Comparison of ENCODE assay signal across 1 cellular context in the genomic region with DNA sequence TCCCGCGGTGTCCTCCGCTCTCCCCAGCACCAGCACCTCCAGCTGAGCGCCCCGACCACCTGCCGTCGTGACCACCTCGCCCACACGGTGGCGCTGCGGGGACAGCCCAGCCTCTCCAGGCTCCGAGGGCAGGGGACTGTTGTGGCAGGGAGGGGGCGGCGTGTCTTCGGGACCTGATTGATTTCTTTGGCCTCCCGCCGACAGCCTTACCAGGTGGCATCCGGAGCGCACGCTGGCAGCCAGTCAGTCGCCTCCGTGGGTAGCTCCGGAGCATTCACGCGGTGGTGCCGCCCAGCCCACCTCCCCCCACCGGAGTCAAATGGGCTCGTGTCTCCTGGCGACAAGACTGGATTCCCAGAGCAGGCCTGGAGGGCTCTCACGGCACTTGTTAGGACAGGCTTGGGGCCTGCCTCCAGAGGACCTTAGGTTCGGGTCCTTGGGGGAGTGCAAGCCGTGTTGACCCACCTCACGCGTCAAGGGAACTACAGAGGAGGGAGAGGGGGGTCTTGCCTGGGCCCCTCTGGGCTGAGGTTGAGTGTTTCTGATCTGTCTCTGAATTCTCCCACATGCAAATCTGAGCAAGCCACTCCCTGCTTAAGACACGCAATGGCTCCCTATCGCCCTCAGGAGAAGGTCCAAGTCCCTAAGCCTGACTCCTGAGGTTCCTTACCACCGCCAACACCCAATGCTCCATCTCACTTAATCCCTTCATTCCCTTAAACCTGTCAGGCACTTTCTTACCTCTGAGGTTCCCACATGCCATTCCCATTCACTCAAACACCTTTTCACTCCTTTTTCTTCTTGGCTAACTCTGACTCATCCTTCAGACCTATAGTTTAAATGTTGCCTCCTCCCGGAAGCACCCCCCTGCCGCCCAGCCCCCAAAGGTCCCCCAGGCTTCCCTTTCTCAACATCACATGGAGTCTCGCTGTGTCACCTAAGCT.
A peak's percentile ranks its signal among the peaks of the same experiment; 100 is the strongest.
TF ChIP-seq lines count a peak whose summit lies in the region.

No MANE protein-coding gene starts in this region.

TF ChIP-seq in K562, 482 proteins besides CTCF, POLR2A, EP300 and RAD21 (continued from another document):
- 0 out of 2 replicates have a peak, but pooled peaks have one; percentile 15 for TF ChIP-seq MAX (CRISPR knock-in tag; IDR thresholded peaks at IDR 0.05)
- no peak for TF ChIP-seq SIRT6 (IDR thresholded peaks at IDR 0.05; ENCODE audit: low read depth, low read length)
- TF ChIP-seq, protein P1, sequence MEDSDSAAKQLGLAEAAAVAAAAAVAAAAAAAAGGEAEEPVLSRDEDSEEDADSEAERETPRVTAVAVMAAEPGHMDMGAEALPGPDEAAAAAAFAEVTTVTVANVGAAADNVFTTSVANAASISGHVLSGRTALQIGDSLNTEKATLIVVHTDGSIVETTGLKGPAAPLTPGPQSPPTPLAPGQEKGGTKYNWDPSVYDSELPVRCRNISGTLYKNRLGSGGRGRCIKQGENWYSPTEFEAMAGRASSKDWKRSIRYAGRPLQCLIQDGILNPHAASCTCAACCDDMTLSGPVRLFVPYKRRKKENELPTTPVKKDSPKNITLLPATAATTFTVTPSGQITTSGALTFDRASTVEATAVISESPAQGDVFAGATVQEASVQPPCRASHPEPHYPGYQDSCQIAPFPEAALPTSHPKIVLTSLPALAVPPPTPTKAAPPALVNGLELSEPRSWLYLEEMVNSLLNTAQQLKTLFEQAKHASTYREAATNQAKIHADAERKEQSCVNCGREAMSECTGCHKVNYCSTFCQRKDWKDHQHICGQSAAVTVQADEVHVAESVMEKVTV (CRISPR knock-in tag; IDR thresholded peaks at IDR 0.05): peak; percentile 60
- peak; percentile 31; the same call in 1 of the 2 replicates for TF ChIP-seq EGR1 (conservative IDR thresholded peaks at IDR 0.05)
- TF ChIP-seq ZBTB7A (IDR thresholded peaks at IDR 0.05; ENCODE audit: borderline replicate concordance, control insufficient read depth, low read depth, low read length): peak; percentile 22; the same call in 1 of the 2 replicates
- TF ChIP-seq XRCC5 (IDR thresholded peaks at IDR 0.05; ENCODE audit: low read depth, low read length): 0 out of 2 replicates have a peak, but pooled peaks have one; percentile 48
- TF ChIP-seq CREM (IDR thresholded peaks at IDR 0.05; ENCODE audit: low read depth): peak; percentile 64
- TF ChIP-seq TFAP4 (CRISPR knock-in tag; IDR thresholded peaks at IDR 0.05; ENCODE audit: borderline replicate concordance): peak; percentile 92
- peak; percentile 48; the same call in 1 of the 2 replicates for TF ChIP-seq SMC3 (conservative IDR thresholded peaks at IDR 0.05; ENCODE audit: insufficient read depth, low read depth, low read length)
- TF ChIP-seq RB1 (IDR thresholded peaks at IDR 0.05; ENCODE audit: low read depth): peak; percentile 50; the same call in 1 of the 2 replicates
- TF ChIP-seq, protein P2, sequence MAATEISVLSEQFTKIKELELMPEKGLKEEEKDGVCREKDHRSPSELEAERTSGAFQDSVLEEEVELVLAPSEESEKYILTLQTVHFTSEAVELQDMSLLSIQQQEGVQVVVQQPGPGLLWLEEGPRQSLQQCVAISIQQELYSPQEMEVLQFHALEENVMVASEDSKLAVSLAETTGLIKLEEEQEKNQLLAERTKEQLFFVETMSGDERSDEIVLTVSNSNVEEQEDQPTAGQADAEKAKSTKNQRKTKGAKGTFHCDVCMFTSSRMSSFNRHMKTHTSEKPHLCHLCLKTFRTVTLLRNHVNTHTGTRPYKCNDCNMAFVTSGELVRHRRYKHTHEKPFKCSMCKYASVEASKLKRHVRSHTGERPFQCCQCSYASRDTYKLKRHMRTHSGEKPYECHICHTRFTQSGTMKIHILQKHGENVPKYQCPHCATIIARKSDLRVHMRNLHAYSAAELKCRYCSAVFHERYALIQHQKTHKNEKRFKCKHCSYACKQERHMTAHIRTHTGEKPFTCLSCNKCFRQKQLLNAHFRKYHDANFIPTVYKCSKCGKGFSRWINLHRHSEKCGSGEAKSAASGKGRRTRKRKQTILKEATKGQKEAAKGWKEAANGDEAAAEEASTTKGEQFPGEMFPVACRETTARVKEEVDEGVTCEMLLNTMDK (IDR thresholded peaks at IDR 0.05; ENCODE audit: borderline replicate concordance, insufficient read depth, low read depth, low read length, poor library complexity, severe bottlenecking): peak; percentile 49
